ENCODE assay signal across 18 cellular contexts in genomic region chr2:67289921-67290371, GRCh38.
DNase-seq lines count a peak whose midpoint lies in the region; ATAC-seq and TF ChIP-seq lines count a peak whose summit lies in the region.
"Had no signal": no experiment of that assay in that cellular context is flagged by ENCODE, and none has a peak within 500 bp of the region (broad histone marks: within the 10 kb centered on the region; RNA-seq: fewer than 3 reads in every experiment).

No MANE protein-coding gene starts in this region.

- H2AFZ ChIP-seq in PC-3 (ENCODE audit: low read length) (no peak overlapping the region), osteoblast (ENCODE audit: low read length) (no peak overlapping the region)

- no peak overlapping the region for H3K4me3 Mint-ChIP-seq in Caco-2 (ENCODE audit: unreplicated experiment)
- H3K4me3 Mint-ChIP-seq: CD4-positive, alpha-beta T cell; IgD-negative memory B cell had no signal

- no peak overlapping the region for H3K27ac Mint-ChIP-seq in Caco-2 (ENCODE audit: unreplicated experiment)
- H3K27ac Mint-ChIP-seq: CD4-positive, alpha-beta T cell; IgD-negative memory B cell had no signal

- H3K79me2 ChIP-seq in PC-3 (ENCODE audit: low read length), result no peaks in the 10 kb centered on the region
- H3K79me2 ChIP-seq in osteoblast (ENCODE audit: insufficient read depth, low read length), result no peaks in the 10 kb centered on the region

- no peaks in the 10 kb centered on the region for H3K9me3 Mint-ChIP-seq in Caco-2 (ENCODE audit: unreplicated experiment)
- H3K9me3 Mint-ChIP-seq: CD4-positive, alpha-beta T cell had no signal

- H3K4me2 ChIP-seq in PC-3 (ENCODE audit: low read length) (peak overlapping the region; percentile 64), osteoblast (ENCODE audit: insufficient read depth, low read length) (no peak overlapping the region)

- no peaks in the 10 kb centered on the region for H3K36me3 ChIP-seq in PC-3 (ENCODE audit: low read depth, low read length)
- no peaks in the 10 kb centered on the region for H3K36me3 ChIP-seq in osteoblast (ENCODE audit: insufficient read depth, low read length)
- no peaks in the 10 kb centered on the region for H3K36me3 ChIP-seq in Caco-2 (ENCODE audit: control insufficient read depth, insufficient read depth, low read length)
- no peaks in the 10 kb centered on the region for H3K36me3 ChIP-seq in ascending aorta
- H3K36me3 ChIP-seq: esophagus muscularis mucosa had no signal

- H3K4me3 ChIP-seq in PC-3 (ENCODE audit: low read length) (peak overlapping the region; percentile 20; the same call in 1 of the 2 replicates), epithelial cell of esophagus (ENCODE audit: low read length) (no peak overlapping the region), osteoblast (ENCODE audit: insufficient read depth, low read length) (no peak overlapping the region), Caco-2 (ENCODE audit: low read depth, low read length) (no peak overlapping the region), ascending aorta (no peak overlapping the region)
- H3K4me3 ChIP-seq: esophagus muscularis mucosa, mucosa of descending colon had no signal

- TF ChIP-seq CTCF in PC-3 (conservative IDR thresholded peaks at IDR 0.05; ENCODE audit: low read depth, low read length), result no peak
- TF ChIP-seq CTCF in epithelial cell of esophagus (IDR thresholded peaks at IDR 0.05; ENCODE audit: insufficient read depth, low read depth, low read length, missing control alignments), result no peak
- no peak for TF ChIP-seq CTCF in osteoblast (IDR thresholded peaks at IDR 0.05; ENCODE audit: extremely low read depth, low read depth, low read length)
- no peak for TF ChIP-seq CTCF in Caco-2 (IDR thresholded peaks at IDR 0.05; ENCODE audit: insufficient read depth in 1 of 2, low read depth in 1 of 2, low read length in 1 of 2, severe bottlenecking in 1 of 2, unreplicated experiment in 1 of 2)
- no peak for TF ChIP-seq CTCF in ascending aorta (IDR thresholded peaks at IDR 0.05)

- CTCF ChIA-PET in PC-3 (lab: Charles Lee) (interaction anchor here (0.6 kb wide), 1 partner anchor 55 kb away, joined by 3 read pairs; no protein-coding TSS in a partner anchor), Caco-2 (lab: Charles Lee) (no interaction called here)

- H3K4me1 ChIP-seq in PC-3 (ENCODE audit: insufficient read depth, low read length) (peaks cover 30% of the 10 kb centered on the region), osteoblast (ENCODE audit: insufficient read depth, low read length) (peaks cover 19% of the 10 kb centered on the region), Caco-2 (peaks cover 2% of the 10 kb centered on the region; the same call in 1 of the 2 replicates), ascending aorta (no peaks in the 10 kb centered on the region)

- ATAC-seq in PC-3, result peak; percentile 74
- ATAC-seq: mucosa of descending colon; stimulated activated naive CD8-positive, alpha-beta T cell treated with anti-CD3 and anti-CD28 coated beads, Interleukin-15, Interleukin-2, amounts not matched to agents 100 U/mL and 50 U/mL, for 24 hours had no signal

- DNase-seq in EH (ENCODE audit: low read depth) (peak; percentile 85), PC-3 (peak; percentile 89), epithelial cell of esophagus (ENCODE audit: low read depth) (peak; percentile 95), osteoblast (ENCODE audit: insufficient read length, low spot score, missing footprints) (no peak), Caco-2 (no peak), ascending aorta (ENCODE audit: low spot score in 2 of 2) (no peak), NCI-H82 treated with DMSO at 0.1 percent for 48 hours (lab: John Stamatoyannopoulos, UW; ENCODE audit: unreplicated experiment) (no peak)
- no peak for DNase-seq in activated CD4-positive, CD25-positive, alpha-beta regulatory T cell treated with anti-CD3 and anti-CD28 coated beads, Interleukin-2, amount 50 U/mL, for 72 hours
- DNase-seq: activated naive CD4-positive, alpha-beta T cell treated with Interleukin-2 at 50 U/mL for 16 hours; CD4-positive, alpha-beta T cell; cerebellar nuclear complex; mucosa of descending colon; NCI-H1694; NCI-H69; SHP77; stimulated activated naive CD8-positive, alpha-beta T cell treated with anti-CD3 and anti-CD28 coated beads, Interleukin-15, Interleukin-2, amounts not matched to agents 100 U/mL and 50 U/mL, for 24 hours had no signal

- POLR2A ChIA-PET in PC-3 (lab: Charles Lee; ENCODE audit: unreplicated experiment) (interaction anchor here (0.6 kb wide), 1 partner anchor 272 kb away, joined by 3 read pairs; no protein-coding TSS in a partner anchor), Caco-2 (lab: Charles Lee) (no interaction called here)

- H3K27me3 ChIP-seq in PC-3 (ENCODE audit: low read length), result no peaks in the 10 kb centered on the region
- no peaks in the 10 kb centered on the region for H3K27me3 ChIP-seq in osteoblast (ENCODE audit: insufficient read depth, low read length)
- no peaks in the 10 kb centered on the region for H3K27me3 ChIP-seq in Caco-2 (replicated peaks; ENCODE audit: control insufficient read depth, insufficient read depth, low read length)
- no peaks in the 10 kb centered on the region for H3K27me3 ChIP-seq in ascending aorta
- H3K27me3 ChIP-seq: esophagus muscularis mucosa had no signal

- H4K20me1 ChIP-seq in PC-3 (ENCODE audit: low read length), result no peaks in the 10 kb centered on the region
- H4K20me1 ChIP-seq in osteoblast (ENCODE audit: insufficient read depth, low read length), result no peaks in the 10 kb centered on the region

- H3K9ac ChIP-seq in PC-3 (ENCODE audit: low read length), result peak overlapping the region; percentile 88

- H3K36me3 Mint-ChIP-seq in Caco-2 (ENCODE audit: insufficient read depth, unreplicated experiment), result no peaks in the 10 kb centered on the region
- H3K36me3 Mint-ChIP-seq: IgD-negative memory B cell had no signal

- no peaks in the 10 kb centered on the region for H3K9me2 ChIP-seq in PC-3 (replicated peaks; ENCODE audit: low read length)

- no peaks in the 10 kb centered on the region for H3K27me3 Mint-ChIP-seq in Caco-2 (ENCODE audit: insufficient read depth, unreplicated experiment)

- H3K9me3 ChIP-seq in PC-3 (ENCODE audit: low read length) (no peaks in the 10 kb centered on the region), osteoblast (ENCODE audit: low read depth, low read length) (no peaks in the 10 kb centered on the region), Caco-2 (no peaks in the 10 kb centered on the region), ascending aorta (no peaks in the 10 kb centered on the region)
- H3K9me3 ChIP-seq: esophagus muscularis mucosa, mucosa of descending colon had no signal

- peaks cover 15% of the 10 kb centered on the region for H3F3A ChIP-seq in PC-3 (ENCODE audit: low read length, unreplicated experiment)

- intact Hi-C loops in PC-3 (cut with micrococcal nuclease) (loop anchor here (1.0 kb wide), 1 partner anchor 31 kb away; no protein-coding TSS in a partner anchor), Caco-2 (cut with micrococcal nuclease; ENCODE audit: unreplicated experiment) (no loop called here), ascending aorta (cut with DNase I) (no loop called here)

- BruUV-seq in PC-3 (replicated peaks; lab: Mats Ljungman, UMichigan) (no TSS peak), Caco-2 (replicated peaks; lab: Mats Ljungman, UMichigan) (no TSS peak)

- H3K27ac ChIP-seq in PC-3 (ENCODE audit: low read length), result peak overlapping the region; percentile 96
- H3K27ac ChIP-seq in osteoblast (ENCODE audit: low read depth, low read length), result peak overlapping the region; percentile 79
- no peak overlapping the region for H3K27ac ChIP-seq in ascending aorta
- H3K27ac ChIP-seq: esophagus muscularis mucosa had no signal

- peaks cover under 1% of the 10 kb centered on the region for H3K4me1 Mint-ChIP-seq in Caco-2 (ENCODE audit: low read depth, unreplicated experiment)
- H3K4me1 Mint-ChIP-seq: IgD-negative memory B cell had no signal

Comparison
In these comparisons a context has a peak if more than half of its experiments do, and no peak if none do; other contexts are left out.
1. DNase-seq: peak in EH (single experiment), PC-3 (single experiment) and epithelial cell of esophagus (single experiment); none in osteoblast (single experiment), Caco-2 (0 of 2), ascending aorta (0 of 2), activated CD4-positive, CD25-positive, alpha-beta regulatory T cell treated with anti-CD3 and anti-CD28 coated beads, Interleukin-2, amount 50 U/mL, for 72 hours (single experiment) and NCI-H82 treated with DMSO at 0.1 percent for 48 hours (single experiment).
2. H3K27ac ChIP-seq: peak in PC-3 (single experiment) and osteoblast (single experiment); none in ascending aorta (0 of 2).